In the genomic region with DNA sequence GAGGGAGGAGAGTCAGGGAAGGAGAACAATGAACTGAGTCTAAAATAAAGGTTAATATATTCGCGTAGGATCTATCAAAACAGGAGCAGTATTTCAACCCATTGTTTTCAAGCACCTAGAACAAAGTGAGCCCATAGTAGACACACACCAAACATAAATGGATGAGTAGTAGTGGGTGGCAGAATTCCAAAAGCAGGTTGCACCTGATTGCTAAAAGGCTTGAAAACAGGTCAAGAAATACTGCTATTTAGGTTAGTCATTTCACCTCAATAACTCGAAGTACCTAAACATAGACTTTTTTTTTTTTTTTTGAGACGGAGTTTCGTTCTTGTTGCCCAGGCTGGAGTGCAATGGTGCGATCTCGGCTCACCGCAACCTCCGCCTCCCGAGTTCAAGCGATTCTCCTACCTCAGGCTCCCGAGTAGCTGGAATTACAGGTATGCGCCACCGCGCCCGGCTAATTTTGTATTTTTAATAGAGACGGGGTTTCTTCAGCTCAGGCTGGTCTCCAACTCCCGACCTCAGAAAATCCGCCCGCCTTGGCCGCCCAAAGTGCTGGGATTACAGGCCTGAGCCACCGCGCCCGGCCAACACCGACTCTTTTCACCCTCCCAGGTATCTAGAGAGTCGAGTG, we compare ENCODE assay signal across 8 cellular contexts. TPM values are rescaled to one million over a fixed set of nuclear protein-coding genes. Genes with fewer than 3 reads are reported as not detected.
DNase-seq lines count a peak whose midpoint lies in the region; ATAC-seq and TF ChIP-seq lines count a peak whose summit lies in the region.

No MANE protein-coding gene starts in this region.

- no peaks in the 10 kb centered on the region; the same call in 1 of the 2 replicates for H3F3A ChIP-seq in OCI-LY1 (ENCODE audit: insufficient read depth, low read length)

- intact Hi-C loops in ovary (cut with DNase I): loop anchor here in 1 of 4 donors (10.0 kb wide), 1 partner anchor 65 kb away; a partner anchor contains a TSS

- TF ChIP-seq CTCF in GM12875 (IDR thresholded peaks at IDR 0.05; ENCODE audit: borderline replicate concordance, insufficient read depth, low read depth, low read length) (no peak), OCI-LY1 (IDR thresholded peaks at IDR 0.05; ENCODE audit: low read length) (no peak), ovary (IDR thresholded peaks at IDR 0.05) (no peak)

- H3K9me2 ChIP-seq in OCI-LY1 (ENCODE audit: low read depth, low read length): no peaks in the 10 kb centered on the region

- TF ChIP-seq POLR2A in ovary (IDR thresholded peaks at IDR 0.05): no peak

- peak overlapping the region; percentile 75; the same call in 1 of the 2 replicates for H2AFZ ChIP-seq in OCI-LY1 (ENCODE audit: low read length)

- H3K9me3 ChIP-seq in OCI-LY1 (ENCODE audit: low read length) (no peaks in the 10 kb centered on the region), ovary (no peaks in the 10 kb centered on the region)

- no peaks in the 10 kb centered on the region for H3K27me3 ChIP-seq in OCI-LY1 (ENCODE audit: insufficient read depth, low read length)
- no peaks in the 10 kb centered on the region for H3K27me3 ChIP-seq in ovary

- no peak for ATAC-seq in GM21825 (IDR thresholded peaks at IDR 0.05; ENCODE audit: unreplicated experiment)

- peak overlapping the region; percentile 94 for H3K4me2 ChIP-seq in OCI-LY1 (ENCODE audit: low read length)

- no peaks in the 10 kb centered on the region for H3K79me2 ChIP-seq in OCI-LY1 (ENCODE audit: insufficient read depth, low read length)

- WGBS in ovary, 3 donors: 9 to 15% (median 15%) methylated on average over 22 to 26 of the region's 26 CpGs

- H3K4me1 ChIP-seq in OCI-LY1 (ENCODE audit: insufficient read depth, low read length, severe bottlenecking) (peaks cover 19% of the 10 kb centered on the region), ovary (ENCODE audit: insufficient read depth) (peaks cover 6% of the 10 kb centered on the region)

- H4K20me1 ChIP-seq in OCI-LY1 (ENCODE audit: insufficient read depth, low read length): no peaks in the 10 kb centered on the region; the same call in 1 of the 2 replicates

- DNase-seq in epithelial cell of prostate (ENCODE audit: low read depth, low spot score): no peak
- DNase-seq in ovary: no peak
- no peak for DNase-seq in H4 (ENCODE audit: low spot score)
- no peak for DNase-seq in NAMALWA (ENCODE audit: low spot score)
- no peak for DNase-seq in T1000 (lab: John Stamatoyannopoulos, UW)

- peak overlapping the region; percentile 65 for H3K9ac ChIP-seq in OCI-LY1 (ENCODE audit: low read length)

- H3K4me3 ChIP-seq in GM12875 (ENCODE audit: low read depth, low read length) (peak overlapping the region; percentile 94), OCI-LY1 (ENCODE audit: low read depth, low read length, poor library complexity, severe bottlenecking) (peak overlapping the region; percentile 77), ovary (peak overlapping the region; percentile 79)

- H3K36me3 ChIP-seq in OCI-LY1 (ENCODE audit: insufficient read depth, low read length) (no peaks in the 10 kb centered on the region), ovary (no peaks in the 10 kb centered on the region)

- no peak overlapping the region for H3K27ac ChIP-seq in OCI-LY1 (ENCODE audit: low read depth, low read length, poor library complexity, severe bottlenecking)
- H3K27ac ChIP-seq in epithelial cell of prostate: peak overlapping the region; percentile 96
- peak overlapping the region in 1 of 2 donors; percentile 80 for H3K27ac ChIP-seq in ovary

- no peak for TF ChIP-seq EP300 in ovary (IDR thresholded peaks at IDR 0.05)

RNA-seq across cellular contexts. Expression of a gene that starts 0.9 kb away (rescaled TPM):
- 10 to 100 TPM in 6 of 7 donors, 1 to 10 TPM in 1; 8.9 to 14.1 (median 11.3) TPM for total RNA-seq in ovary
- 10 to 100 TPM in 1 of 2 donors, 1 to 10 TPM in 1; 4.4 to 36.2 TPM for polyA plus RNA-seq in ovary
- 10.8 and 18.4 TPM in 2 replicates for total RNA-seq in H4 (2014; rRNA removed; shearing (Covaris generic))
